ENCODE assay signal across 21 cellular contexts in the genomic region with DNA sequence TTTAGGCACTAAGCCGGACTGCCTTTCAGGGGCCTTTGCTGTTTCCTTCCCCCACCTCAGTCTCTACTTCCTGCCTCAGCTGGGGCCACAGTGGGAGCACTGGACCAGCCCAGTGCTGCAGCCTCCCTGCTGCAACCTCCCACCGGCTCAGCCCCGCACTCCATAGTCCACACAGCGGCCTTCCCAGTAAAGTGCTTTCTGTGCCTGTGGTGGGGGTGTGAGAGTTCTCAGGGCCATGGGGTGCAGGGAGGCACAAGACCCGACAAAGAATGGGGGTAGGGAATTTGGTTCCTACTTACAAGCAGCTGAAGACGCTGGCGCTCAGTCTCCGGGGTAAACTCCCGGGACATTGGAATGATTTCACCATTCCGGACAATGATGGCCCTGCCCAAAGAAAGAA. TPM values are rescaled to one million over a fixed set of nuclear protein-coding genes. Genes with fewer than 3 reads are reported as not detected.
DNase-seq lines count a peak whose midpoint lies in the region; FAIRE-seq lines count a peak whose summit lies in the region.
"Had no signal": no experiment of that assay in that cellular context is flagged by ENCODE, and none has a peak within 500 bp of the region (broad histone marks: within the 10 kb centered on the region; RNA-seq: fewer than 3 reads in every experiment).

No MANE protein-coding gene starts in this region.

- H3K9me3 Mint-ChIP-seq in immature natural killer cell: no peaks in the 10 kb centered on the region
- H3K9me3 Mint-ChIP-seq: CD8-positive, alpha-beta T cell; IgD-negative memory B cell had no signal

- H3K36me3 Mint-ChIP-seq in immature natural killer cell: no peaks in the 10 kb centered on the region
- H3K36me3 Mint-ChIP-seq: CD8-positive, alpha-beta T cell; IgD-negative memory B cell had no signal

- FAIRE-seq in urothelium cell line (lab: Jason Lieb, UNC): no peak
- FAIRE-seq: A204.1, GM19239 had no signal

- no peak overlapping the region for H3K27ac ChIP-seq in BLaER1 treated with 17β-estradiol and CSF1 and Interleukin-3, amounts not matched to agents 10 nM and 100 nM
- H3K27ac ChIP-seq: C4-2B, HL-60, KMS-11 had no signal

- H3K27me3 Mint-ChIP-seq in immature natural killer cell (ENCODE audit: low read depth in 3 of 3): peaks cover 0 to 8% (median 4%) of the 10 kb centered on the region in 3 donors
- H3K27me3 Mint-ChIP-seq: IgD-negative memory B cell had no signal

- no peak overlapping the region for H3K4me3 ChIP-seq in BLaER1 treated with 17β-estradiol and CSF1 and Interleukin-3, amounts not matched to agents 10 nM and 100 nM

- H3K4me1 ChIP-seq in BLaER1 treated with 17β-estradiol and CSF1 and Interleukin-3, amounts not matched to agents 10 nM and 100 nM: peaks cover 33 to 69% (median 52%) of the 10 kb centered on the region in 10 experiments

- no peaks in the 10 kb centered on the region for H3K9me3 ChIP-seq in BLaER1 treated with 17β-estradiol and CSF1 and Interleukin-3, amounts not matched to agents 10 nM and 100 nM (replicated peaks in 1 of 11)

- peaks cover 0 to 18% (median 10%) of the 10 kb centered on the region in 11 experiments; a peak in 15 of 22 replicates for H4K20me1 ChIP-seq in BLaER1 treated with 17β-estradiol and CSF1 and Interleukin-3, amounts not matched to agents 10 nM and 100 nM

- peak; percentile 3 for DNase-seq in NCI-H69 (lab: John Stamatoyannopoulos, UW)
- peak; percentile 45 for DNase-seq in islet precursor cell
- DNase-seq in posterior vena cava (ENCODE audit: low spot score): peak; percentile 60
- no peak for DNase-seq in urothelium cell line (ENCODE audit: low spot score)
- no peak for DNase-seq in cerebellum (ENCODE audit: low spot score)
- DNase-seq in immature natural killer cell: no peak
- DNase-seq: CD8-positive, alpha-beta T cell; DMS79 treated with DMSO at 0.1 percent for 48 hours; MM.1S; NCI-H2029 treated with DMSO at 0.1 percent for 48 hours; NCI-H2227 treated with DMSO at 0.1 percent for 48 hours; NCI-H526 treated with DMSO at 0.1 percent for 48 hours; Right ventricle myocardium superior; RPMI8226 had no signal

- intact Hi-C loops in posterior vena cava (cut with DNase I): loop anchor here in 1 of 2 donors (10.0 kb wide), 1 partner anchor 333 kb away; no protein-coding TSS in a partner anchor

- H3K27ac Mint-ChIP-seq in immature natural killer cell: no peak overlapping the region
- H3K27ac Mint-ChIP-seq: CD8-positive, alpha-beta T cell; IgD-negative memory B cell had no signal

- peaks cover 0 to 18% (median 11%) of the 10 kb centered on the region in 11 experiments; a peak in 17 of 22 replicates for H3K27me3 ChIP-seq in BLaER1 treated with 17β-estradiol and CSF1 and Interleukin-3, amounts not matched to agents 10 nM and 100 nM

- H3K36me3 ChIP-seq in BLaER1 treated with 17β-estradiol and CSF1 and Interleukin-3, amounts not matched to agents 10 nM and 100 nM: no peaks in the 10 kb centered on the region

- H3K4me1 Mint-ChIP-seq in immature natural killer cell: peaks cover 28 to 34% of the 10 kb centered on the region in 2 donors

- H3K4me3 Mint-ChIP-seq in immature natural killer cell: no peak overlapping the region
- H3K4me3 Mint-ChIP-seq: CD8-positive, alpha-beta T cell had no signal

- H3K9ac ChIP-seq in BLaER1 treated with 17β-estradiol and CSF1 and Interleukin-3, amounts not matched to agents 10 nM and 100 nM: no peak overlapping the region
- H3K9ac ChIP-seq: KMS-11 had no signal

- peak overlapping the region; percentile 38 to 68 (median 49); a peak in 21 of 22 replicates for H3K4me2 ChIP-seq in BLaER1 treated with 17β-estradiol and CSF1 and Interleukin-3, amounts not matched to agents 10 nM and 100 nM
- H3K4me2 ChIP-seq: KMS-11 had no signal

RNA-seq across cellular contexts. Expression of a gene that starts 3.5 kb away (rescaled TPM):
- total RNA-seq in posterior vena cava (1 to 10 TPM; 2.1 to 3.0 TPM), cerebellum (1.00 TPM)
- under 1 TPM in 1 of 3 donors, not detected in 2; 0.19 TPM for polyA plus RNA-seq in immature natural killer cell

RNA-seq across cellular contexts. Expression of a gene that starts 4.7 kb away (rescaled TPM):
- total RNA-seq in posterior vena cava (100 to 1,000 TPM; 297 to 387 TPM), cerebellum (31.7 TPM)
- polyA plus RNA-seq in immature natural killer cell: 100 to 1,000 TPM; 444 to 613 (median 572) TPM

RNA-seq across cellular contexts. Expression of a gene that starts 37.2 kb away (rescaled TPM):
- 10 to 100 TPM; 29.5 to 32.3 TPM for total RNA-seq in posterior vena cava
- total RNA-seq in cerebellum: 12.2 TPM
- polyA plus RNA-seq in immature natural killer cell: 10 to 100 TPM; 20.6 to 52.7 (median 22.8) TPM

Comparison
In these comparisons a context has a peak if more than half of its experiments do, and no peak if none do; other contexts are left out.
1. DNase-seq: peak in NCI-H69 (single experiment), islet precursor cell (single experiment) and posterior vena cava (single experiment); none in urothelium cell line (single experiment), cerebellum (single experiment) and immature natural killer cell (0 of 3).